ENCODE assay signal across 8 cellular contexts in genomic region chr2:241316825-241317224, GRCh38. TPM values are rescaled to one million over a fixed set of nuclear protein-coding genes. Genes with fewer than 3 reads are reported as not detected.
DNase-seq lines count a peak whose midpoint lies in the region; ATAC-seq and TF ChIP-seq lines count a peak whose summit lies in the region.

No MANE protein-coding gene starts in this region.

- TF ChIP-seq EP300 in ovary (IDR thresholded peaks at IDR 0.05) = no peak

- peak overlapping the region; percentile 95 for H3K27ac ChIP-seq in Panc1 (ENCODE audit: low read length)
- H3K27ac ChIP-seq in ovary = peak overlapping the region in 1 of 2 donors; percentile 94

- no peaks in the 10 kb centered on the region for H3K27me3 Mint-ChIP-seq in Caco-2 (ENCODE audit: insufficient read depth, unreplicated experiment)

- H3K9me3 ChIP-seq in Caco-2 = no peaks in the 10 kb centered on the region
- no peaks in the 10 kb centered on the region for H3K9me3 ChIP-seq in Panc1 (ENCODE audit: control insufficient read depth, insufficient read depth, low read depth, low read length)
- H3K9me3 ChIP-seq in ovary = no peaks in the 10 kb centered on the region

- H3K27ac Mint-ChIP-seq in Caco-2 (ENCODE audit: unreplicated experiment) = peak overlapping the region; percentile 100

- H3K4me1 Mint-ChIP-seq in Caco-2 (ENCODE audit: low read depth, unreplicated experiment) = peaks cover 16% of the 10 kb centered on the region

- H3K27me3 ChIP-seq in Caco-2 (replicated peaks; ENCODE audit: control insufficient read depth, insufficient read depth, low read length) (no peaks in the 10 kb centered on the region), Panc1 (ENCODE audit: control insufficient read depth, insufficient read depth, low read length) (no peaks in the 10 kb centered on the region), ovary (no peaks in the 10 kb centered on the region)

- DNase-seq in Caco-2 = no peak
- DNase-seq in Panc1 (ENCODE audit: low read depth, low spot score) = no peak
- no peak for DNase-seq in epithelial cell of esophagus (ENCODE audit: low read depth)
- no peak for DNase-seq in ovary
- no peak for DNase-seq in NCI-H2081 treated with DMSO at 0.1 percent for 48 hours (lab: John Stamatoyannopoulos, UW)

- WGBS in ovary, 3 donors = 4 to 7% (median 7%) methylated on average over 4 of the region's 4 CpGs

- no peaks in the 10 kb centered on the region for H3K36me3 ChIP-seq in Caco-2 (ENCODE audit: control insufficient read depth, insufficient read depth, low read length)
- peaks cover 8% of the 10 kb centered on the region for H3K36me3 ChIP-seq in Panc1 (ENCODE audit: control insufficient read depth, insufficient read depth, low read length)
- no peaks in the 10 kb centered on the region for H3K36me3 ChIP-seq in ovary

- POLR2A ChIA-PET in Caco-2 (lab: Charles Lee) = no interaction called here
- POLR2A ChIA-PET in Panc1 (lab: Charles Lee) = no interaction called here

- no peak for ATAC-seq in Panc1
- ATAC-seq in GM19395 (IDR thresholded peaks at IDR 0.05; ENCODE audit: unreplicated experiment) = no peak
- ATAC-seq in GM21515 (IDR thresholded peaks at IDR 0.05; ENCODE audit: unreplicated experiment) = no peak
- ATAC-seq in GM19455 (IDR thresholded peaks at IDR 0.05; ENCODE audit: unreplicated experiment) = no peak

- peak overlapping the region; percentile 92 for H3K4me3 ChIP-seq in Caco-2 (ENCODE audit: low read depth, low read length)
- peak overlapping the region; percentile 80 to 88 for H3K4me3 ChIP-seq in Panc1 (ENCODE audit: low read depth in 2 of 2, low read length in 2 of 2)
- peak overlapping the region; percentile 95 for H3K4me3 ChIP-seq in epithelial cell of esophagus (ENCODE audit: low read length)
- peak overlapping the region; percentile 62 for H3K4me3 ChIP-seq in ovary

- TF ChIP-seq POLR2A in ovary (IDR thresholded peaks at IDR 0.05) = no peak

- BruUV-seq in Caco-2 (replicated peaks; lab: Mats Ljungman, UMichigan) (no TSS peak), Panc1 (replicated peaks; lab: Mats Ljungman, UMichigan) (no TSS peak)

- intact Hi-C loops in Caco-2 (cut with micrococcal nuclease; ENCODE audit: unreplicated experiment) (no loop called here), Panc1 (cut with micrococcal nuclease; ENCODE audit: unreplicated experiment) (no loop called here), ovary (cut with DNase I) (no loop called here)

- H3K9me3 Mint-ChIP-seq in Caco-2 (ENCODE audit: unreplicated experiment) = no peaks in the 10 kb centered on the region

- CTCF ChIA-PET in Caco-2 (lab: Charles Lee) (no interaction called here), Panc1 (lab: Charles Lee) (no interaction called here)

- H3K36me3 Mint-ChIP-seq in Caco-2 (ENCODE audit: insufficient read depth, unreplicated experiment) = peaks cover 55% of the 10 kb centered on the region

- H3K4me1 ChIP-seq in Caco-2 (peaks cover 14% of the 10 kb centered on the region; the same call in 1 of the 2 replicates), Panc1 (ENCODE audit: control insufficient read depth, insufficient read depth, low read length) (peaks cover 56% of the 10 kb centered on the region), ovary (ENCODE audit: insufficient read depth) (peaks cover 18% of the 10 kb centered on the region)

- in situ Hi-C loops in Panc1 (cut with HindIII; ENCODE audit: low pct_unique_long_range_greater_than_20kb, low sequenced_read_pairs) = no loop called here

- TF ChIP-seq CTCF in Caco-2 (IDR thresholded peaks at IDR 0.05; ENCODE audit: insufficient read depth in 1 of 2, low read depth in 1 of 2, low read length in 1 of 2, severe bottlenecking in 1 of 2, unreplicated experiment in 1 of 2) = no peak
- TF ChIP-seq CTCF in Panc1 (IDR thresholded peaks at IDR 0.05) = no peak
- no peak for TF ChIP-seq CTCF in epithelial cell of esophagus (IDR thresholded peaks at IDR 0.05; ENCODE audit: insufficient read depth, low read depth, low read length, missing control alignments)
- TF ChIP-seq CTCF in ovary (IDR thresholded peaks at IDR 0.05) = no peak

- H3K4me3 Mint-ChIP-seq in Caco-2 (ENCODE audit: unreplicated experiment) = peak overlapping the region; percentile 100

RNA-seq across cellular contexts. Expression of gene SEPTIN2, which starts 1.1 kb away (rescaled TPM):
- total RNA-seq in Caco-2 (2022) = 209 TPM in 2 replicates
- total RNA-seq in Panc1 (2021; ENCODE audit: unreplicated experiment) = 303 TPM
- polyA plus RNA-seq in Panc1 (2012; ENCODE audit: insufficient read length) = 243 TPM
- 100 to 1,000 TPM; 185 to 394 (median 328) TPM for total RNA-seq in ovary
- 100 to 1,000 TPM; 184 to 403 TPM for polyA plus RNA-seq in ovary

RNA-seq across cellular contexts. Expression of gene HDLBP, which starts 1.4 kb away (rescaled TPM):
- total RNA-seq in Caco-2 (2022) (350 and 379 TPM in 2 replicates), Panc1 (2021; ENCODE audit: unreplicated experiment) (656 TPM), ovary (100 to 1,000 TPM; 158 to 424 (median 359) TPM)
- 717 TPM for polyA plus RNA-seq in Panc1 (2012; ENCODE audit: insufficient read length)
- polyA plus RNA-seq in ovary = 100 to 1,000 TPM; 145 to 616 TPM

RNA-seq across cellular contexts. Expression of gene FARP2, which starts 39.3 kb away (rescaled TPM):
- total RNA-seq in Caco-2 (2022) = 37.2 and 37.3 TPM in 2 replicates
- total RNA-seq in Panc1 (2021; ENCODE audit: unreplicated experiment) = 80.3 TPM
- polyA plus RNA-seq in Panc1 (2012; ENCODE audit: insufficient read length) = 36.6 TPM
- total RNA-seq in ovary = 10 to 100 TPM; 25.0 to 62.1 (median 40.7) TPM
- polyA plus RNA-seq in ovary = 10 to 100 TPM; 13.5 to 27.9 TPM
